Comparison of ENCODE assay signal across 8 cellular contexts in the genomic region with DNA sequence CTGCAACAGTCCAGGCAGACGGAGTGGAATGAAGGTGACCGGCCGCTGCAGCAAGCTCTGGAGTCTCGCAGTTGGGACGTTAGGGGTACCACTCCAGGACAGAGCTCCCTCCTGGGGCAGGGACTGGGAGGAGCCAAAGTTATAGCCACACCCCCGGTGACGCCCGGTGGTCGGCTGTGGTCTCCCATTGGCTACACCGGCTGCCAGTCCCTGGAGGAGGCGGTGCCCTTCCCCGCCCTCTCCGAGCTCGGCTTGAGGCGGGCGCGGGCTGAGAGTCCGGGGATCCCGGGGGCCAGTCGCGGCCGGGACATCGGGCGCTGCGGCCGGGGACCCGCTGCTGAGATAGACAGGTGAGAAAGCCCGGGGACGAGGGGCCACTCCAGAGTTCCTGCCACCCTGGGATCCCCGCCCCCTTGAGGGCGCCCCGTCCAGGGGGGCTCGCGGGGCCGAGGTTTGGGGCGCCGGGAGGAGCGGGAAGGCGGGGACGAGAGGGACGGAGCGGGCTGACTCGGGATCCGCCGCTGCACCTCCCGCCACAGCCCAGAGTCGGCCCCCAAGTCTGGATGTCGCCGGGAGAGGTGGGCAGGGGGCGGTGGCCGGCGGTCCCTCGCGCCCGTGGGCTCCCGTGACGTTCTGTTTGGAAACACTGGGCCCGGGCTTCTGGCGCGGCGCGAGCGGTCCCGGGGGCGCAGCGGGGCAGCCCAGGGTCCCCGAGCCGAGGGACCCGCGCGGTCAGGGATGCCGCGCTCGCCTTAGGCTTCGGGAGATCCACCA. TPM values are rescaled to one million over a fixed set of nuclear protein-coding genes. Genes with fewer than 3 reads are reported as not detected.
A peak's percentile ranks its signal among the peaks of the same experiment; 100 is the strongest.
DNase-seq lines count a peak whose midpoint lies in the region; ATAC-seq and TF ChIP-seq lines count a peak whose summit lies in the region.

Gene PLEKHH2 (plus strand): TSS at position 231 of the 774 bp plus-strand sequence. CDS start 7,414 bp downstream, outside the sequence.

- TF ChIP-seq RAD21 in Ishikawa (IDR thresholded peaks at IDR 0.05; ENCODE audit: low read depth), result no peak

- peaks cover 42% of the 10 kb centered on the region for H3K4me1 Mint-ChIP-seq in nephron

- peak within 1 kb of the TSS; percentile 54 to 75 (median 69) for H3K27ac Mint-ChIP-seq in nephron

- H3K9me3 Mint-ChIP-seq in nephron, result peaks cover 8% of the 10 kb centered on the region

- TF ChIP-seq EP300 in Ishikawa (IDR thresholded peaks at IDR 0.05; ENCODE audit: borderline replicate concordance), result no peak

- DNase-seq in DMS 273 (lab: John Stamatoyannopoulos, UW; ENCODE audit: unreplicated experiment) (peak; percentile 95), RPMI8226 (peak; percentile 42), fibroblast of villous mesenchyme (ENCODE audit: low read depth) (peak; percentile 88)
- peak; percentile 94 for DNase-seq in activated effector memory CD4-positive, alpha-beta T cell treated with anti-CD3 and anti-CD28 coated beads, Interleukin-2, amount 50 U/mL, for 16 hours
- peak; percentile 75 to 89 (median 84) for DNase-seq in stimulated activated naive CD4-positive, alpha-beta T cell (lab: John Stamatoyannopoulos, UW)

- H3K4me3 ChIP-seq in fibroblast of villous mesenchyme (ENCODE audit: low read depth, low read length), result peak within 1 kb of the TSS; percentile 79

- TF ChIP-seq CTCF in fibroblast of villous mesenchyme (IDR thresholded peaks at IDR 0.05; ENCODE audit: insufficient read depth, low read depth, low read length), result no peak
- no peak for TF ChIP-seq CTCF in nephron (IDR thresholded peaks at IDR 0.05; ENCODE audit: unreplicated experiment in 3 of 3)

- peak within 1 kb of the TSS; percentile 88 to 94 (median 92) for H3K4me3 Mint-ChIP-seq in nephron

- peak; percentile 99 for ATAC-seq in GM21717 (IDR thresholded peaks at IDR 0.05; ENCODE audit: unreplicated experiment)

- H3K36me3 Mint-ChIP-seq in nephron (ENCODE audit: low read depth), result no peaks in the 10 kb centered on the region

- H3K27me3 Mint-ChIP-seq in nephron (ENCODE audit: low read depth), result peaks cover 6% of the 10 kb centered on the region

TF ChIP-seq in Ishikawa, 13 proteins besides CTCF, POLR2A, EP300 and RAD21:
- TF ChIP-seq TAF1 (IDR thresholded peaks at IDR 0.05; ENCODE audit: low read depth) (peak; percentile 61), ZBTB7A (IDR thresholded peaks at IDR 0.05; ENCODE audit: low read depth) (peak; percentile 83), TCF12 (IDR thresholded peaks at IDR 0.05; ENCODE audit: low read depth) (no peak)

RNA-seq across cellular contexts. Expression of gene PLEKHH2, which starts in this region (rescaled TPM):
- total RNA-seq in fibroblast of villous mesenchyme, result 3.9 and 7.3 TPM in 2 replicates

Comparison
In these comparisons a context has a peak if more than half of its experiments do, and no peak if none do; other contexts are left out.
1. Peak in every context shown above with its lines: DNase-seq, ATAC-seq and H3K4me3 ChIP-seq.
2. DNase-seq: peak in every context shown above with its lines; median percentile 95 in DMS 273; 94 in activated effector memory CD4-positive, alpha-beta T cell treated with anti-CD3 and anti-CD28 coated beads, Interleukin-2, amount 50 U/mL, for 16 hours; 88 in fibroblast of villous mesenchyme; 84 in stimulated activated naive CD4-positive, alpha-beta T cell; 42 in RPMI8226.